In genomic region chr15:55407949-55408766, GRCh38 we compare ENCODE assay signal across 8 cellular contexts. TPM values are rescaled to one million over a fixed set of nuclear protein-coding genes. Genes with fewer than 3 reads are reported as not detected.
DNase-seq lines count a peak whose midpoint lies in the region; ATAC-seq, FAIRE-seq and TF ChIP-seq lines count a peak whose summit lies in the region.

TSS of gene CCPG1 (minus strand) at chr15:55408359. CDS start at chr15:55389424, 18,935 bp downstream.
TSS of gene PIERCE2 (plus strand) at chr15:55408495. CDS start at chr15:55408769, 274 bp downstream.

- DNase-seq in Daoy (ENCODE audit: low read depth) (peak; percentile 93), Karpas-422 (peak; percentile 97), RCC 7860 (ENCODE audit: low spot score) (peak; percentile 94), fibroblast of mammary gland (ENCODE audit: low read depth) (peak; percentile 95)
- DNase-seq in naive thymus-derived CD8-positive, alpha-beta T cell: peak; percentile 76 to 91 (median 86)
- peak; percentile 73 to 86 (median 81) for DNase-seq in stimulated activated naive CD4-positive, alpha-beta T cell (lab: John Stamatoyannopoulos, UW)

- peak within 1 kb of the TSS; percentile 77 for H3K27ac ChIP-seq in Karpas-422 (ENCODE audit: low read length)

- no peaks in the 10 kb centered on the region for H3K27me3 Mint-ChIP-seq in activated T-helper 17 cell treated with anti-CD3 and anti-CD28 coated beads, Interleukin-2, amount 50 U/mL, for 72 hours
- H3K27me3 Mint-ChIP-seq in naive thymus-derived CD8-positive, alpha-beta T cell: no peaks in the 10 kb centered on the region

- H4K20me1 ChIP-seq in Karpas-422 (ENCODE audit: insufficient read depth, low read depth, low read length): no peaks in the 10 kb centered on the region

- no peaks in the 10 kb centered on the region for H3K9me3 Mint-ChIP-seq in activated T-helper 17 cell treated with anti-CD3 and anti-CD28 coated beads, Interleukin-2, amount 50 U/mL, for 72 hours
- no peaks in the 10 kb centered on the region for H3K9me3 Mint-ChIP-seq in naive thymus-derived CD8-positive, alpha-beta T cell

- no peaks in the 10 kb centered on the region for H3K9me3 ChIP-seq in Karpas-422 (ENCODE audit: low read length)

- H3K4me3 ChIP-seq in Karpas-422 (ENCODE audit: low read length) (peak within 1 kb of the TSS; percentile 82), fibroblast of mammary gland (ENCODE audit: control insufficient read depth, low read depth, low read length) (peak within 1 kb of the TSS; percentile 80)

- H3K36me3 ChIP-seq in Karpas-422 (ENCODE audit: insufficient read depth, low read length): no peaks in the 10 kb centered on the region

- peaks cover 52% of the 10 kb centered on the region for H3K79me2 ChIP-seq in Karpas-422 (ENCODE audit: low read length)

- H3K36me3 Mint-ChIP-seq in activated T-helper 17 cell treated with anti-CD3 and anti-CD28 coated beads, Interleukin-2, amount 50 U/mL, for 72 hours (ENCODE audit: low read depth): no peaks in the 10 kb centered on the region
- no peaks in the 10 kb centered on the region for H3K36me3 Mint-ChIP-seq in naive thymus-derived CD8-positive, alpha-beta T cell

- no peak for FAIRE-seq in RCC 7860 (lab: Jason Lieb, UNC)

- ATAC-seq in GM21786 (IDR thresholded peaks at IDR 0.05; ENCODE audit: unreplicated experiment): peak; percentile 91
- ATAC-seq in activated T-helper 17 cell treated with anti-CD3 and anti-CD28 coated beads, Interleukin-2, amount 50 U/mL, for 72 hours (replicated peaks): peak; percentile 94
- ATAC-seq in naive thymus-derived CD8-positive, alpha-beta T cell: peak; percentile 90 to 92

- H2AFZ ChIP-seq in Karpas-422 (ENCODE audit: low read length): peak within 1 kb of the TSS; percentile 80

- H3K27me3 ChIP-seq in Karpas-422 (ENCODE audit: low read length): no peaks in the 10 kb centered on the region

- peaks cover 12% of the 10 kb centered on the region for H3K4me1 Mint-ChIP-seq in activated T-helper 17 cell treated with anti-CD3 and anti-CD28 coated beads, Interleukin-2, amount 50 U/mL, for 72 hours
- H3K4me1 Mint-ChIP-seq in naive thymus-derived CD8-positive, alpha-beta T cell: peaks cover 9 to 37% (median 33%) of the 10 kb centered on the region in 4 donors

- TF ChIP-seq CTCF in fibroblast of mammary gland (conservative IDR thresholded peaks at IDR 0.05; ENCODE audit: control insufficient read depth, insufficient read depth, low read depth, low read length): peak; percentile 52

- peaks cover 47% of the 10 kb centered on the region for H3K4me1 ChIP-seq in Karpas-422 (ENCODE audit: low read length)

- peak within 1 kb of the TSS; percentile 87 for H3K9ac ChIP-seq in Karpas-422 (ENCODE audit: low read length)

- H3K9me2 ChIP-seq in Karpas-422 (replicated peaks; ENCODE audit: insufficient read depth, low read length): no peaks in the 10 kb centered on the region

- POLR2A ChIA-PET in naive thymus-derived CD8-positive, alpha-beta T cell (lab: Charles Lee): interaction anchor here (0.6 to 2.2 kb wide), 6 partner anchors 13 to 835 kb away, joined by 3 to 24 read pairs (median 3); partner anchors contain the start of genes PIGB, PIGBOS1 and RSL24D1

- H3K4me2 ChIP-seq in Karpas-422 (ENCODE audit: low read depth, low read length, poor library complexity, severe bottlenecking): peak within 1 kb of the TSS; percentile 97

- peak within 1 kb of the TSS; percentile 79 for H3K27ac Mint-ChIP-seq in activated T-helper 17 cell treated with anti-CD3 and anti-CD28 coated beads, Interleukin-2, amount 50 U/mL, for 72 hours
- H3K27ac Mint-ChIP-seq in naive thymus-derived CD8-positive, alpha-beta T cell: peak within 1 kb of the TSS; percentile 83 to 95 (median 94)

- H3K4me3 Mint-ChIP-seq in activated T-helper 17 cell treated with anti-CD3 and anti-CD28 coated beads, Interleukin-2, amount 50 U/mL, for 72 hours: peak within 1 kb of the TSS; percentile 85
- H3K4me3 Mint-ChIP-seq in naive thymus-derived CD8-positive, alpha-beta T cell: peak within 1 kb of the TSS; percentile 85 to 97 (median 94)

RNA-seq across cellular contexts. Expression of gene CCPG1, which starts in this region (rescaled TPM):
- 28.3 and 28.9 TPM in 2 replicates for total RNA-seq in Daoy (2014; rRNA removed; shearing (Covaris generic))
- total RNA-seq in Karpas-422 (2014; rRNA removed; shearing (Covaris generic); ENCODE audit: low replicate concordance): 51.9 and 68.3 TPM in 2 replicates
- 10 to 100 TPM in 1 of 2 donors, 1 to 10 TPM in 1; 8.7 to 10.9 TPM for total RNA-seq in activated T-helper 17 cell treated with anti-CD3 and anti-CD28 coated beads, Interleukin-2, amount 50 U/mL, for 72 hours
- 10 to 100 TPM; 30.4 to 30.9 TPM for total RNA-seq in naive thymus-derived CD8-positive, alpha-beta T cell
- polyA plus RNA-seq in naive thymus-derived CD8-positive, alpha-beta T cell: 10 to 100 TPM; 13.1 to 30.4 (median 29.2) TPM

RNA-seq across cellular contexts. Expression of gene PIERCE2, which starts in this region (rescaled TPM):
- total RNA-seq in Daoy (2014; rRNA removed; shearing (Covaris generic)): 0.11 and 1.3 TPM in 2 replicates
- total RNA-seq in Karpas-422 (2014; rRNA removed; shearing (Covaris generic); ENCODE audit: low replicate concordance): 6.9 and 12.4 TPM in 2 replicates
- not detected for total RNA-seq in activated T-helper 17 cell treated with anti-CD3 and anti-CD28 coated beads, Interleukin-2, amount 50 U/mL, for 72 hours
- total RNA-seq in naive thymus-derived CD8-positive, alpha-beta T cell: not detected
- polyA plus RNA-seq in naive thymus-derived CD8-positive, alpha-beta T cell: under 1 TPM in 2 of 3 donors, not detected in 1; 0.44 to 0.50 TPM

Comparison
In these comparisons a context has a peak if more than half of its experiments do, and no peak if none do; other contexts are left out.
1. Peak in every context shown above with its lines: DNase-seq, ATAC-seq, H3K4me3 ChIP-seq and H3K27ac ChIP-seq.